In the genomic region with DNA sequence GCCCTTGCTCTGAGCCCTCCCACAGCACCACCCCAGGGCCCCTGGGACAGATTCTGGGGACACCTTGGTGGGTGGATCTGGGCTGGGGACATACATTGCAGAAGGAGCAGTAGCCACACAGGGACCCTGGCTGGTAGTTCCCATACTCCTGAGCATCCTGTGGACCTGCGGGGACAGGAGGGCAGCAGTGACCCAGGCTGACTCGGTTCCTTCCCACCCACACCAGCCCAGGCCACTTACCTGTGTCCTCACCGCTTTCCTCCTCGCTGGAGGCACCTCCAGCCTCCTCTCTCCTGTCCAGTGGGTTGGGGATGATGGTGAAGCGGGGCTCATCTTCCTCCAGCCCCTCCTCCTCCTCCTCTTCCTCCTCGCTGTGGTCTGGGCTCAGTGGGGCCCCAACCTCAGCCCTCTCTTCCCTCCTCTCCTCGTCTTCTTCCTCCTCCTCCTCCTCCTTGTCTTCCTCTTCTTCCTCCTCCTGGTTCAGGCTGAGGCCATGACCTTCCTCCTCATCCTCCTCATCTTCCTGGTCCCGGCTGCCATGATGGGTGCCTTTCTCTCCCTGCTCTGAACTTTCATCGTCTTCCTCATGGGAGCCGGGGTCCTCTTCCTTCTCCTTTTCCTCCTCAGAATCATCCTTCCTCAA, we compare ENCODE assay signal across 1 cellular context.
A peak's percentile ranks its signal among the peaks of the same experiment; 100 is the strongest.
TF ChIP-seq lines count a peak whose summit lies in the region.

No MANE protein-coding gene starts in this region.

TF ChIP-seq in HEK293, 187 proteins besides CTCF, POLR2A, EP300 and RAD21:
- TF ChIP-seq, protein P1, sequence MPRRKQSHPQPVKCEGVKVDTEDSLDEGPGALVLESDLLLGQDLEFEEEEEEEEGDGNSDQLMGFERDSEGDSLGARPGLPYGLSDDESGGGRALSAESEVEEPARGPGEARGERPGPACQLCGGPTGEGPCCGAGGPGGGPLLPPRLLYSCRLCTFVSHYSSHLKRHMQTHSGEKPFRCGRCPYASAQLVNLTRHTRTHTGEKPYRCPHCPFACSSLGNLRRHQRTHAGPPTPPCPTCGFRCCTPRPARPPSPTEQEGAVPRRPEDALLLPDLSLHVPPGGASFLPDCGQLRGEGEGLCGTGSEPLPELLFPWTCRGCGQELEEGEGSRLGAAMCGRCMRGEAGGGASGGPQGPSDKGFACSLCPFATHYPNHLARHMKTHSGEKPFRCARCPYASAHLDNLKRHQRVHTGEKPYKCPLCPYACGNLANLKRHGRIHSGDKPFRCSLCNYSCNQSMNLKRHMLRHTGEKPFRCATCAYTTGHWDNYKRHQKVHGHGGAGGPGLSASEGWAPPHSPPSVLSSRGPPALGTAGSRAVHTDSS (tag by site-specific recombination; IDR thresholded peaks at IDR 0.05), result peak; percentile 96
- peak; percentile 12; the same call in 1 of the 2 replicates for TF ChIP-seq EGR2 (tag by site-specific recombination; IDR thresholded peaks at IDR 0.05; ENCODE audit: low read depth)
- TF ChIP-seq ZSCAN30 (tag by site-specific recombination; IDR thresholded peaks at IDR 0.05), result no peak
